ENCODE assay signal across 9 cellular contexts in the genomic region with DNA sequence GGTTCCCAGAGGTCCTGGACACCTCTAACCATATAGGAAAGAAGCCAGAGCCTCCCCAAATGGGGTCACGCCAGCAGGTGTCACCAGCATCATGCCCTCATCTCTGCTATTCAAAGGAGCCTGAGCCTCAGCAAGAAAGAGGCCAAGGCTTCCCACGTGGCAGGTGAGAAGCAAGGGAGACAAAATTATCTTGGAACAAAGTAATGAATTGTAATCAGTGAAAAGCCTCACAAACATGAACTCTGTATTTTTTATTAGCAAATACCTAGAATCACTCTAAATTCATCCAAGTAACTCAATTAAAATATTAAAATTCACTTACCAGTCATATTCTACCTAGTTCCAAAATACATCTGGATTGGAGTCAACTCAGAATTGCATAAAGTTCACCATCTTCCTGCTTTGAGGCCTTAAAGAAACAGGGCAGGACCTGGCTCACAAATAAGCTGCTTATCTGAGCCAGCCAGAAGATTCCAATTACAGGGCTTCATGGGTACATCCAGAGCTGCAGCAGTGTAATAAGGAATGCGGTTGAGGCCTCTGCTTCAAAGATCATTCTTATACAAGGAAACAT.
DNase-seq lines count a peak whose midpoint lies in the region; ATAC-seq and TF ChIP-seq lines count a peak whose summit lies in the region.
"Had no signal": no experiment of that assay in that cellular context is flagged by ENCODE, and none has a peak within 500 bp of the region (broad histone marks: within the 10 kb centered on the region; RNA-seq: fewer than 3 reads in every experiment).

No MANE protein-coding gene starts in this region.

- no peaks in the 10 kb centered on the region for H3K9me3 Mint-ChIP-seq in progenitor cell of endocrine pancreas (ENCODE audit: low read depth)

- ATAC-seq in HG02623 (IDR thresholded peaks at IDR 0.05; ENCODE audit: unreplicated experiment) = no peak
- no peak for ATAC-seq in GM18517 (IDR thresholded peaks at IDR 0.05; ENCODE audit: unreplicated experiment)

- no peaks in the 10 kb centered on the region for H3K27me3 Mint-ChIP-seq in progenitor cell of endocrine pancreas

- H3K4me3 Mint-ChIP-seq in progenitor cell of endocrine pancreas (ENCODE audit: low read depth) = no peak overlapping the region

- no peak overlapping the region for H3K27ac Mint-ChIP-seq in progenitor cell of endocrine pancreas

- no peak overlapping the region for H3K4me3 ChIP-seq in coronary artery
- H3K4me3 ChIP-seq: SK-N-MC had no signal

- no peak for TF ChIP-seq CTCF in coronary artery (IDR thresholded peaks at IDR 0.05)
- TF ChIP-seq CTCF in progenitor cell of endocrine pancreas (IDR thresholded peaks at IDR 0.05; ENCODE audit: unreplicated experiment) = no peak

- H3K27ac ChIP-seq in coronary artery = peak overlapping the region; percentile 40 to 60
- H3K27ac ChIP-seq: SK-N-MC had no signal

- no peaks in the 10 kb centered on the region for H3K36me3 Mint-ChIP-seq in progenitor cell of endocrine pancreas (ENCODE audit: insufficient read depth)

- DNase-seq in CMK (ENCODE audit: low read depth) (peak; percentile 82), HT-29 (ENCODE audit: low spot score) (peak; percentile 50), coronary artery (ENCODE audit: low spot score) (no peak), midbrain (lab: John Stamatoyannopoulos, UW) (peak; percentile 16), progenitor cell of endocrine pancreas (ENCODE audit: low spot score, unreplicated experiment) (no peak)
- no peak for DNase-seq in stimulated activated CD8-positive, alpha-beta memory T cell treated with anti-CD3 and anti-CD28 coated beads, Interleukin-4, amount 100 ng/mL, for 48 hours

- H3K4me1 Mint-ChIP-seq in progenitor cell of endocrine pancreas (ENCODE audit: low read depth) = peaks cover 19% of the 10 kb centered on the region

Comparison
In these comparisons a context has a peak if more than half of its experiments do, and no peak if none do; other contexts are left out.
1. DNase-seq: peak in CMK (single experiment), HT-29 (single experiment) and midbrain (single experiment); none in coronary artery (single experiment), progenitor cell of endocrine pancreas (single experiment) and stimulated activated CD8-positive, alpha-beta memory T cell treated with anti-CD3 and anti-CD28 coated beads, Interleukin-4, amount 100 ng/mL, for 48 hours (single experiment).